16 cellular contexts compared by ENCODE assay signal in genomic region chr12:67655829-67656614, GRCh38. TPM values are rescaled to one million over a fixed set of nuclear protein-coding genes. Genes with fewer than 3 reads are reported as not detected.
DNase-seq lines count a peak whose midpoint lies in the region; ATAC-seq and TF ChIP-seq lines count a peak whose summit lies in the region.
"Had no signal": no experiment of that assay in that cellular context is flagged by ENCODE, and none has a peak within 500 bp of the region (broad histone marks: within the 10 kb centered on the region; RNA-seq: fewer than 3 reads in every experiment).

No MANE protein-coding gene starts in this region.

- DNase-seq in stimulated activated naive CD8-positive, alpha-beta T cell treated with anti-CD3 and anti-CD28 coated beads, Interleukin-15, amount 100 ng/mL, for 72 hours: no peak
- no peak for DNase-seq in stimulated activated naive CD8-positive, alpha-beta T cell treated with anti-CD3 and anti-CD28 coated beads, Interleukin-15, Interleukin-2, amounts not matched to agents 100 U/mL and 50 U/mL, for 24 hours
- DNase-seq in chondrocyte (ENCODE audit: low spot score) (no peak), KG1 (lab: John Stamatoyannopoulos, UW) (no peak), inferior parietal cortex (ENCODE audit: extremely low spot score) (no peak), T-helper 9 cell (no peak)
- DNase-seq: activated CD8-positive, alpha-beta memory T cell treated with anti-CD3 and anti-CD28 coated beads, Interleukin-2, amount 50 U/mL, for 4 hours; central memory CD4-positive, alpha-beta T cell; KBM-7; NCI-H1105 treated with DMSO at 0.1 percent for 48 hours; NCI-H2227 treated with DMSO at 0.1 percent for 48 hours had no signal

- H3K4me3 ChIP-seq in muscle layer of duodenum (ENCODE audit: low read depth in 1 of 2, low read length in 2 of 2): no peak overlapping the region
- H3K4me3 ChIP-seq: thoracic aorta had no signal

- H3K9me3 Mint-ChIP-seq in stimulated activated naive CD8-positive, alpha-beta T cell treated with anti-CD3 and anti-CD28 coated beads, Interleukin-15, amount 100 ng/mL, for 72 hours: no peaks in the 10 kb centered on the region
- H3K9me3 Mint-ChIP-seq in chondrocyte (ENCODE audit: low read depth): no peaks in the 10 kb centered on the region

- H3K27ac Mint-ChIP-seq in stimulated activated naive CD8-positive, alpha-beta T cell treated with anti-CD3 and anti-CD28 coated beads, Interleukin-15, amount 100 ng/mL, for 72 hours: peak overlapping the region; percentile 12 to 85
- peak overlapping the region; percentile 72 for H3K27ac Mint-ChIP-seq in chondrocyte (ENCODE audit: unreplicated experiment)
- H3K27ac Mint-ChIP-seq: activated naive CD4-positive, alpha-beta T cell treated with anti-CD3 and anti-CD28 coated beads, Interleukin-2, amount 50 U/mL, for 72 hours; progenitor cell of endocrine pancreas had no signal

- peaks cover 16 to 25% of the 10 kb centered on the region in 2 donors for H3K36me3 ChIP-seq in muscle layer of duodenum (ENCODE audit: control insufficient read depth in 1 of 2, insufficient read depth in 2 of 2, low read length in 2 of 2)

- peak overlapping the region; percentile 26 for H3K27ac ChIP-seq in muscle layer of duodenum (ENCODE audit: low read length)
- H3K27ac ChIP-seq: thoracic aorta had no signal

- H3K9me3 ChIP-seq in muscle layer of duodenum (ENCODE audit: control insufficient read depth in 1 of 2, low read length in 2 of 2): no peaks in the 10 kb centered on the region
- H3K9me3 ChIP-seq: thoracic aorta had no signal

- ATAC-seq in stimulated activated naive CD8-positive, alpha-beta T cell treated with anti-CD3 and anti-CD28 coated beads, Interleukin-15, amount 100 ng/mL, for 72 hours: no peak
- no peak for ATAC-seq in stimulated activated naive CD8-positive, alpha-beta T cell treated with anti-CD3 and anti-CD28 coated beads, Interleukin-15, Interleukin-2, amounts not matched to agents 100 U/mL and 50 U/mL, for 24 hours
- ATAC-seq in HG03025 (IDR thresholded peaks at IDR 0.05; ENCODE audit: low FRiP score, unreplicated experiment): no peak
- ATAC-seq: activated naive CD4-positive, alpha-beta T cell treated with anti-CD3 and anti-CD28 coated beads, Interleukin-2, amount 50 U/mL, for 72 hours had no signal

- peaks cover 6 to 56% of the 10 kb centered on the region in 2 donors for H3K4me1 ChIP-seq in muscle layer of duodenum (ENCODE audit: control insufficient read depth in 1 of 2, insufficient read depth in 2 of 2, low read length in 2 of 2)

- peaks cover 84% of the 10 kb centered on the region for H3K4me1 Mint-ChIP-seq in stimulated activated naive CD8-positive, alpha-beta T cell treated with anti-CD3 and anti-CD28 coated beads, Interleukin-15, amount 100 ng/mL, for 72 hours
- H3K4me1 Mint-ChIP-seq in chondrocyte (ENCODE audit: low read depth): peaks cover 72% of the 10 kb centered on the region

- peaks cover 28% of the 10 kb centered on the region for H3K36me3 Mint-ChIP-seq in chondrocyte (ENCODE audit: low read depth)

- no peaks in the 10 kb centered on the region for H3K27me3 ChIP-seq in muscle layer of duodenum (ENCODE audit: low read depth, low read length)

- no peak overlapping the region for H3K4me3 Mint-ChIP-seq in stimulated activated naive CD8-positive, alpha-beta T cell treated with anti-CD3 and anti-CD28 coated beads, Interleukin-15, amount 100 ng/mL, for 72 hours
- H3K4me3 Mint-ChIP-seq in chondrocyte (ENCODE audit: unreplicated experiment): no peak overlapping the region

- no peak for TF ChIP-seq CTCF in chondrocyte (IDR thresholded peaks at IDR 0.05)

- H3K27me3 Mint-ChIP-seq in stimulated activated naive CD8-positive, alpha-beta T cell treated with anti-CD3 and anti-CD28 coated beads, Interleukin-15, amount 100 ng/mL, for 72 hours: no peaks in the 10 kb centered on the region
- no peaks in the 10 kb centered on the region for H3K27me3 Mint-ChIP-seq in chondrocyte (ENCODE audit: low read depth)
- H3K27me3 Mint-ChIP-seq: progenitor cell of endocrine pancreas had no signal

RNA-seq across cellular contexts. Expression of gene DYRK2, which starts 7.5 kb away (rescaled TPM):
- total RNA-seq in chondrocyte: 38.4 to 54.1 TPM (median 46.6 TPM) in 3 replicates
